8 cellular contexts compared by ENCODE assay signal in genomic region chr3:149657796-149658443, GRCh38. TPM values are rescaled to one million over a fixed set of nuclear protein-coding genes. Genes with fewer than 3 reads are reported as not detected.
DNase-seq lines count a peak whose midpoint lies in the region; ATAC-seq, FAIRE-seq and TF ChIP-seq lines count a peak whose summit lies in the region.

Gene WWTR1 (minus strand): TSS chr3:149658025. CDS start chr3:149657306, 719 bp downstream.

- H3K4me1 Mint-ChIP-seq in activated T-helper 2 cell treated with anti-CD3 and anti-CD28 coated beads, Interferon-gamma antibody, Interleukin-2, Interleukin-4, amounts not matched to agents 10 μg/mL and 5 μg/mL and 100 μg/mL, durations not matched to agents 14 hours and 24 hours and 36 hours (ENCODE audit: low read depth): peaks cover 22% of the 10 kb centered on the region
- H3K4me1 Mint-ChIP-seq in naive thymus-derived CD4-positive, alpha-beta T cell: peaks cover 0 to 21% (median 10%) of the 10 kb centered on the region in 7 donors

- H3K27me3 ChIP-seq in ACC112 (ENCODE audit: insufficient read depth, low read length) (no peaks in the 10 kb centered on the region), upper lobe of left lung (no peaks in the 10 kb centered on the region)
- H3K27me3 ChIP-seq in naive thymus-derived CD4-positive, alpha-beta T cell (ENCODE audit: control insufficient read depth in 2 of 2, insufficient read depth in 2 of 2, low read length in 2 of 2): no peaks in the 10 kb centered on the region

- no peaks in the 10 kb centered on the region for H3K9me3 ChIP-seq in naive thymus-derived CD4-positive, alpha-beta T cell (ENCODE audit: control insufficient read depth in 2 of 3, low read length in 3 of 3)
- H3K9me3 ChIP-seq in upper lobe of left lung: no peaks in the 10 kb centered on the region

- CTCF ChIA-PET in naive thymus-derived CD4-positive, alpha-beta T cell (lab: Charles Lee): no interaction called here

- peak; percentile 70 for FAIRE-seq in GM18507 (lab: Jason Lieb, UNC)

- ATAC-seq in HG02870 (IDR thresholded peaks at IDR 0.05; ENCODE audit: unreplicated experiment): peak; percentile 76
- peak; percentile 40 for ATAC-seq in naive thymus-derived CD4-positive, alpha-beta T cell
- peak; percentile 92 to 95 for ATAC-seq in upper lobe of left lung (ENCODE audit: low FRiP score in 2 of 2)

- H3K36me3 Mint-ChIP-seq in activated T-helper 2 cell treated with anti-CD3 and anti-CD28 coated beads, Interferon-gamma antibody, Interleukin-2, Interleukin-4, amounts not matched to agents 10 μg/mL and 5 μg/mL and 100 μg/mL, durations not matched to agents 14 hours and 24 hours and 36 hours (ENCODE audit: low read depth): no peaks in the 10 kb centered on the region
- H3K36me3 Mint-ChIP-seq in naive thymus-derived CD4-positive, alpha-beta T cell: peaks cover 0 to 2% (median 0%) of the 10 kb centered on the region in 5 donors

- no peak for TF ChIP-seq EP300 in upper lobe of left lung (IDR thresholded peaks at IDR 0.05)

- peaks cover 39% of the 10 kb centered on the region for H3K27me3 Mint-ChIP-seq in activated T-helper 2 cell treated with anti-CD3 and anti-CD28 coated beads, Interferon-gamma antibody, Interleukin-2, Interleukin-4, amounts not matched to agents 10 μg/mL and 5 μg/mL and 100 μg/mL, durations not matched to agents 14 hours and 24 hours and 36 hours (ENCODE audit: low read depth)
- peaks cover 59 to 79% (median 71%) of the 10 kb centered on the region in 5 donors for H3K27me3 Mint-ChIP-seq in naive thymus-derived CD4-positive, alpha-beta T cell

- intact Hi-C loops in activated T-helper 2 cell treated with anti-CD3 and anti-CD28 coated beads, Interferon-gamma antibody, Interleukin-2, Interleukin-4, amounts not matched to agents 10 μg/mL and 5 μg/mL and 100 μg/mL, durations not matched to agents 14 hours and 24 hours and 36 hours (cut with micrococcal nuclease): loop anchor here (2.0 to 5.0 kb wide), 4 partner anchors 36 to 95 kb away; partner anchors contain the start of gene COMMD2
- intact Hi-C loops in naive thymus-derived CD4-positive, alpha-beta T cell (cut with micrococcal nuclease): loop anchor here in 1 of 2 donors (1.0 to 5.0 kb wide), 3 partner anchors 44 to 155 kb away; partner anchors contain the start of gene RNF13

- no peak for TF ChIP-seq CTCF in fibroblast of villous mesenchyme (IDR thresholded peaks at IDR 0.05; ENCODE audit: insufficient read depth, low read depth, low read length)
- TF ChIP-seq CTCF in upper lobe of left lung (IDR thresholded peaks at IDR 0.05): no peak

- H3K27ac Mint-ChIP-seq in activated T-helper 2 cell treated with anti-CD3 and anti-CD28 coated beads, Interferon-gamma antibody, Interleukin-2, Interleukin-4, amounts not matched to agents 10 μg/mL and 5 μg/mL and 100 μg/mL, durations not matched to agents 14 hours and 24 hours and 36 hours: peak within 1 kb of the TSS; percentile 73
- H3K27ac Mint-ChIP-seq in naive thymus-derived CD4-positive, alpha-beta T cell: peak within 1 kb of the TSS in 2 of 9 donors; percentile 12 to 14

- H2AFZ ChIP-seq in ACC112 (ENCODE audit: low read length, unreplicated experiment): peak within 1 kb of the TSS; percentile 58

- 0% methylated on average over 16 to 33 of the region's 46 CpGs for WGBS in upper lobe of left lung, 2 donors

- H3K4me3 ChIP-seq in ACC112 (ENCODE audit: low read depth, low read length) (peak within 1 kb of the TSS; percentile 99), fibroblast of villous mesenchyme (ENCODE audit: low read depth, low read length) (peak within 1 kb of the TSS; percentile 74), upper lobe of left lung (peak within 1 kb of the TSS; percentile 50 to 76 (median 60))
- peak within 1 kb of the TSS; percentile 47 for H3K4me3 ChIP-seq in naive thymus-derived CD4-positive, alpha-beta T cell (ENCODE audit: low read length)

- H3K27ac ChIP-seq in ACC112 (ENCODE audit: low read depth, low read length): peak within 1 kb of the TSS; percentile 91
- no peak within 1 kb of the TSS for H3K27ac ChIP-seq in naive thymus-derived CD4-positive, alpha-beta T cell (ENCODE audit: low read depth, low read length)
- H3K27ac ChIP-seq in upper lobe of left lung: peak within 1 kb of the TSS; percentile 92 to 94 (median 94)

- H3K36me3 ChIP-seq in ACC112 (ENCODE audit: insufficient read depth, low read length) (peaks cover 9% of the 10 kb centered on the region), upper lobe of left lung (peaks cover 0 to 5% (median 1%) of the 10 kb centered on the region in 4 donors)
- H3K36me3 ChIP-seq in naive thymus-derived CD4-positive, alpha-beta T cell (ENCODE audit: control insufficient read depth in 2 of 3, insufficient read depth in 3 of 3, low read length in 3 of 3): no peaks in the 10 kb centered on the region

- TF ChIP-seq POLR2A in upper lobe of left lung (IDR thresholded peaks at IDR 0.05): peak in 3 of 4 donors; percentile 85 to 96 (median 94)

- DNase-seq in GM18507 (ENCODE audit: extremely low spot score, insufficient read length, low read depth): peak; percentile 73
- peak; percentile 69 for DNase-seq in NCI-H510A treated with DMSO at 0.1 percent for 48 hours (lab: John Stamatoyannopoulos, UW)
- DNase-seq in activated T-helper 2 cell treated with anti-CD3 and anti-CD28 coated beads, Interferon-gamma antibody, Interleukin-2, Interleukin-4, amounts not matched to agents 10 μg/mL and 5 μg/mL and 100 μg/mL, durations not matched to agents 14 hours and 24 hours and 36 hours (ENCODE audit: low spot score): peak; percentile 26
- DNase-seq in fibroblast of villous mesenchyme (ENCODE audit: low read depth): peak; percentile 95
- DNase-seq in naive thymus-derived CD4-positive, alpha-beta T cell: peak in 1 of 9 donors; percentile 55
- DNase-seq in upper lobe of left lung: peak; percentile 93 to 94

- peaks cover 46% of the 10 kb centered on the region for H3K4me1 ChIP-seq in ACC112 (ENCODE audit: control insufficient read depth, insufficient read depth, low read length, unreplicated experiment)
- H3K4me1 ChIP-seq in naive thymus-derived CD4-positive, alpha-beta T cell (ENCODE audit: control insufficient read depth in 2 of 2, insufficient read depth in 2 of 2, low read length in 2 of 2): peaks cover 0 to 4% of the 10 kb centered on the region in 2 donors
- peaks cover 9 to 39% (median 21%) of the 10 kb centered on the region in 4 donors for H3K4me1 ChIP-seq in upper lobe of left lung

- H3K9me3 Mint-ChIP-seq in activated T-helper 2 cell treated with anti-CD3 and anti-CD28 coated beads, Interferon-gamma antibody, Interleukin-2, Interleukin-4, amounts not matched to agents 10 μg/mL and 5 μg/mL and 100 μg/mL, durations not matched to agents 14 hours and 24 hours and 36 hours: no peaks in the 10 kb centered on the region
- H3K9me3 Mint-ChIP-seq in naive thymus-derived CD4-positive, alpha-beta T cell: peaks cover 0 to 8% (median 0%) of the 10 kb centered on the region in 11 donors

- POLR2A ChIA-PET in naive thymus-derived CD4-positive, alpha-beta T cell (lab: Charles Lee): no interaction called here

- H3K4me3 Mint-ChIP-seq in activated T-helper 2 cell treated with anti-CD3 and anti-CD28 coated beads, Interferon-gamma antibody, Interleukin-2, Interleukin-4, amounts not matched to agents 10 μg/mL and 5 μg/mL and 100 μg/mL, durations not matched to agents 14 hours and 24 hours and 36 hours (ENCODE audit: low read depth): peak within 1 kb of the TSS; percentile 90
- peak within 1 kb of the TSS; percentile 63 to 87 (median 80) for H3K4me3 Mint-ChIP-seq in naive thymus-derived CD4-positive, alpha-beta T cell

- peaks cover 44% of the 10 kb centered on the region for H3K79me2 ChIP-seq in ACC112 (ENCODE audit: control insufficient read depth, insufficient read depth, low read length, unreplicated experiment)

RNA-seq across cellular contexts. Expression of gene WWTR1, which starts in this region (rescaled TPM):
- 2.6 TPM in 2 replicates for total RNA-seq in activated T-helper 2 cell treated with anti-CD3 and anti-CD28 coated beads, Interferon-gamma antibody, Interleukin-2, Interleukin-4, amounts not matched to agents 10 μg/mL and 5 μg/mL and 100 μg/mL, durations not matched to agents 14 hours and 24 hours and 36 hours
- 37.6 and 47.7 TPM in 2 replicates for total RNA-seq in fibroblast of villous mesenchyme
- under 1 TPM; 0.19 to 0.56 (median 0.34) TPM for total RNA-seq in naive thymus-derived CD4-positive, alpha-beta T cell
- polyA plus RNA-seq in naive thymus-derived CD4-positive, alpha-beta T cell: under 1 TPM in 1 of 2 donors, not detected in 1; 0.17 TPM
- 100 to 1,000 TPM in 3 of 6 donors, 10 to 100 TPM in 3; 77.5 to 119 (median 107) TPM for total RNA-seq in upper lobe of left lung

Comparison
In these comparisons a context has a peak if more than half of its experiments do, and no peak if none do; other contexts are left out.
1. RNA of gene WWTR1 (total RNA-seq): 77.5 to 119 TPM in upper lobe of left lung and 37.6 to 47.7 TPM in fibroblast of villous mesenchyme; 2.6 TPM in activated T-helper 2 cell treated with anti-CD3 and anti-CD28 coated beads, Interferon-gamma antibody, Interleukin-2, Interleukin-4, amounts not matched to agents 10 μg/mL and 5 μg/mL and 100 μg/mL, durations not matched to agents 14 hours and 24 hours and 36 hours and 0.19 to 0.56 TPM in naive thymus-derived CD4-positive, alpha-beta T cell; every median in the first group is over 10 times any median in the second.
2. Peak in ATAC-seq and H3K4me3 ChIP-seq in naive thymus-derived CD4-positive, alpha-beta T cell; RNA of the gene not detected or under 1 TPM.
3. H3K4me3 ChIP-seq: peak in every context shown above with its lines; median percentile 99 in ACC112; 74 in fibroblast of villous mesenchyme; 60 in upper lobe of left lung; 47 in naive thymus-derived CD4-positive, alpha-beta T cell.
4. ATAC-seq: peak in every context shown above with its lines; median percentile 94 in upper lobe of left lung; 76 in HG02870; 40 in naive thymus-derived CD4-positive, alpha-beta T cell.